1 cellular context compared by ENCODE assay signal in the genomic region with DNA sequence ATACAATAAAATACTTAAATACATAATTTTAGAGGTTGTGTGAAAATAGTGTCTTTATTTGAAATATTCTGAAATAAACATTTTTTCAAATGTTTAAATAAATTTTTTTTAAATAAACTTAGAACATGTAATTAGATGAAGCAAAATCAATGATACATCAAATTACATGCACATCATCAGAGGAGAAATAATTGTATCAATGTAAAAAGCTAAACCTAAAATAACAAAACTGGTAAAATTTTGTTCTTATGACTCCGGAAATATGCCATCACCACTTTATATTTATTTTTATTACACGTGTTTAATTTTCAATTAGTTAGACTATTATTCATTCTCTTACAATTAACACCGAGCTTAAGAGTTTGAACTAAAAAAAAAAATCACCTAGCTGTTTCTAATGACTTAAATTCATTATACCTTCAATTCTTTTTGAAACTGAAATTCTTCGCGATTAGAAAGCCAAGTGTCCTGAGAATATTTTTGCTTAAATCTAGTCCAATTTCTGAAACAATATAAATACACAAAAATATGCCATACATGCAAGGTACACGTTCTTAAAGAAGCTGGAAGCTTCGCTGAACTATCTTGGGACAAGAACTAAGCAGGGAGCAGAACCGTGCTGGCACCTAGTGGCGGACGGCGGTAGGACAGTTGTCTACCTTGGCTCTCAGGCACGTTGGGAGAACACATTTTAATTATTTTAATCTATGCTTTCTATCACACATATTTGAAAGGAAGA.
TF ChIP-seq lines count a peak whose summit lies in the region.

No MANE protein-coding gene starts in this region.

TF ChIP-seq in K562, 482 proteins besides CTCF, POLR2A, EP300 and RAD21 (continued from another document):
- TF ChIP-seq, protein P1, sequence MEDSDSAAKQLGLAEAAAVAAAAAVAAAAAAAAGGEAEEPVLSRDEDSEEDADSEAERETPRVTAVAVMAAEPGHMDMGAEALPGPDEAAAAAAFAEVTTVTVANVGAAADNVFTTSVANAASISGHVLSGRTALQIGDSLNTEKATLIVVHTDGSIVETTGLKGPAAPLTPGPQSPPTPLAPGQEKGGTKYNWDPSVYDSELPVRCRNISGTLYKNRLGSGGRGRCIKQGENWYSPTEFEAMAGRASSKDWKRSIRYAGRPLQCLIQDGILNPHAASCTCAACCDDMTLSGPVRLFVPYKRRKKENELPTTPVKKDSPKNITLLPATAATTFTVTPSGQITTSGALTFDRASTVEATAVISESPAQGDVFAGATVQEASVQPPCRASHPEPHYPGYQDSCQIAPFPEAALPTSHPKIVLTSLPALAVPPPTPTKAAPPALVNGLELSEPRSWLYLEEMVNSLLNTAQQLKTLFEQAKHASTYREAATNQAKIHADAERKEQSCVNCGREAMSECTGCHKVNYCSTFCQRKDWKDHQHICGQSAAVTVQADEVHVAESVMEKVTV (CRISPR knock-in tag; IDR thresholded peaks at IDR 0.05): peak; percentile 57
- TF ChIP-seq TCF7L2 (IDR thresholded peaks at IDR 0.05; ENCODE audit: low read depth, low read length) (no peak), BRCA1 (IDR thresholded peaks at IDR 0.05) (no peak), BRCA1 (CRISPR knock-in tag; IDR thresholded peaks at IDR 0.05) (no peak), WHSC1 (IDR thresholded peaks at IDR 0.05; ENCODE audit: low read length) (no peak), MBD2 (IDR thresholded peaks at IDR 0.05; ENCODE audit: borderline replicate concordance, low read depth) (no peak)
- TF ChIP-seq, protein P2, sequence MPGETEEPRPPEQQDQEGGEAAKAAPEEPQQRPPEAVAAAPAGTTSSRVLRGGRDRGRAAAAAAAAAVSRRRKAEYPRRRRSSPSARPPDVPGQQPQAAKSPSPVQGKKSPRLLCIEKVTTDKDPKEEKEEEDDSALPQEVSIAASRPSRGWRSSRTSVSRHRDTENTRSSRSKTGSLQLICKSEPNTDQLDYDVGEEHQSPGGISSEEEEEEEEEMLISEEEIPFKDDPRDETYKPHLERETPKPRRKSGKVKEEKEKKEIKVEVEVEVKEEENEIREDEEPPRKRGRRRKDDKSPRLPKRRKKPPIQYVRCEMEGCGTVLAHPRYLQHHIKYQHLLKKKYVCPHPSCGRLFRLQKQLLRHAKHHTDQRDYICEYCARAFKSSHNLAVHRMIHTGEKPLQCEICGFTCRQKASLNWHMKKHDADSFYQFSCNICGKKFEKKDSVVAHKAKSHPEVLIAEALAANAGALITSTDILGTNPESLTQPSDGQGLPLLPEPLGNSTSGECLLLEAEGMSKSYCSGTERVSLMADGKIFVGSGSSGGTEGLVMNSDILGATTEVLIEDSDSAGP (CRISPR knock-in tag; IDR thresholded peaks at IDR 0.05): no peak
